ENCODE assay signal across 25 cellular contexts in genomic region chrX:9461087-9461486, GRCh38.
"Had no signal": no experiment of that assay in that cellular context is flagged by ENCODE, and none has a peak within 500 bp of the region (broad histone marks: within the 10 kb centered on the region; RNA-seq: fewer than 3 reads in every experiment).

No MANE protein-coding gene starts in this region.

- H3K4me1 ChIP-seq: prostate gland had no signal

- H3K27me3 Mint-ChIP-seq: effector memory CD8-positive, alpha-beta T cell had no signal

- H3K27ac ChIP-seq: esophagus squamous epithelium, heart right ventricle, left lung, prostate gland, right atrium auricular region, sigmoid colon, stomach, tibial artery, upper lobe of left lung had no signal

- H3K27me3 ChIP-seq: esophagus squamous epithelium, sigmoid colon, tibial artery had no signal

- H3K27ac Mint-ChIP-seq: effector memory CD8-positive, alpha-beta T cell; mesothelial cell of epicardium; nephron progenitor cell; stimulated activated effector memory CD8-positive, alpha-beta T cell treated with anti-CD3 and anti-CD28 coated beads, Interleukin-12 subunit alpha, Interleukin-12 subunit beta, amount 100 ng/mL, for 72 hours had no signal

- H3K36me3 Mint-ChIP-seq: mesothelial cell of epicardium, naive B cell had no signal

- H3K4me3 Mint-ChIP-seq: effector memory CD8-positive, alpha-beta T cell; mesothelial cell of epicardium; nephron progenitor cell; stimulated activated effector memory CD8-positive, alpha-beta T cell treated with anti-CD3 and anti-CD28 coated beads, Interleukin-12 subunit alpha, Interleukin-12 subunit beta, amount 100 ng/mL, for 72 hours had no signal

- H3K9me3 Mint-ChIP-seq: effector memory CD8-positive, alpha-beta T cell; stimulated activated effector memory CD8-positive, alpha-beta T cell treated with anti-CD3 and anti-CD28 coated beads, Interleukin-12 subunit alpha, Interleukin-12 subunit beta, amount 100 ng/mL, for 72 hours had no signal

- H3K4me3 ChIP-seq: esophagus squamous epithelium, heart right ventricle, left lung, mucosa of descending colon, prostate gland, right atrium auricular region, sigmoid colon, stomach, tibial artery, upper lobe of left lung had no signal

- DNase-seq: cortex of kidney; effector memory CD8-positive, alpha-beta T cell; esophagus squamous epithelium; foreskin melanocyte; glutamatergic neuron; heart right ventricle; hippocampal formation; left cardiac atrium; left lung; mesenchymal stem cell; mucosa of descending colon; naive B cell; nephron progenitor cell; nucleus accumbens; sigmoid colon; stimulated activated CD4-positive, alpha-beta T cell treated with anti-CD3 and anti-CD28 coated beads, Interleukin-2, amount 100 ng/mL, for 24 hours; stimulated activated CD4-positive, alpha-beta T cell treated with anti-CD3 and anti-CD28 coated beads, Interleukin-4, amount 100 ng/mL, for 24 hours; stimulated activated naive CD4-positive, alpha-beta T cell treated with Interleukin-2 at 50 U/mL for 16 hours; stomach; tibial artery; upper lobe of left lung had no signal

- H3K9me3 ChIP-seq: esophagus squamous epithelium, heart right ventricle, left lung, mucosa of descending colon, prostate gland, right atrium auricular region, sigmoid colon, stomach, tibial artery, upper lobe of left lung had no signal

- ATAC-seq: effector memory CD8-positive, alpha-beta T cell; heart right ventricle; left cardiac atrium; left lung; mucosa of descending colon; stimulated activated effector memory CD8-positive, alpha-beta T cell treated with anti-CD3 and anti-CD28 coated beads, Interleukin-12 subunit alpha, Interleukin-12 subunit beta, amount 100 ng/mL, for 72 hours had no signal

- H3K36me3 ChIP-seq: esophagus squamous epithelium, heart right ventricle, left lung, prostate gland, right atrium auricular region, sigmoid colon, stomach, tibial artery, upper lobe of left lung had no signal
